In the genomic region with DNA sequence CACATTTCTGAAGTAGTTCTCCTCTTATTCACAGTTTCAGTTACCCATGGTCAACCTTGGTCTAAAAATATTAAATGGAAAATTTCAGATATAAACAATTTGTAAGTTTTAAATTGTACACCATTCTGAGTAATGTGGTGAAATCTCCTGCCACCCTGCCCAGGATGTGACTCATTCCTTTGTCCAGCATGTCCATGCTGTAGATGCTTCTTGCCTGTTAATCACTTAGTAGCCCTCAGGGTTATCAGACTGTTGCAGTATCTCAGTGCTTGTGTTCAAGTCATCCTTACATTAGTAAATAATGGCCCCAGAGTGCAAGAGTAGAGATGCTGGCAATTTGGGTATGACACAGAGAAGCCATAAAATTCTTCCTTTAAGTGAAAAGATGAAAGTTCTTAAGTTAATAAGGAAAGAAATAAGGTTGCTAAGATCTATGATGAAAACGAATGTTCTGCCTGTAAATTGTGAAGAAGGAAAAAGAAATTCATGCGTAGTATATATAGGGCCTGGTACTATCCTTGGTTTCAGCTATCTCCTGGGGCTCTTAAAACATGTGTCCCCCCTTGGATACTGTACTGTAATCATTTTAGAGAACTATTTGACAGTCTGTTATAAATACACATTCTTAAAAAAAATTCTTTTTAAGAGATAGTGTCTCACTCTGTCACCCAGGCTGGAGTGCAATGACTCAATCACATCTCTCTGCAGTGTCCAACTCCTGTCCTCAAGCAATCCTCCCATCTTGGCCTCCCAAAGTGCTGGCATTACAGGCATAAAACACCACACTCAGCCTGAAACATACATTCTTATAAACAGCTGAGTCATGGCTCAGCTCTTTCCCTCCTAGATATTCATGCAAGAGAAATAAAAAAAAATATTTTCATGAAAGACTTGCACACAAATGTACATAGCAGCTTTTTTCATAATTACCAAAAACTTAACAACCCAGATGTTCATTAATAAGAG, we compare ENCODE assay signal across 14 cellular contexts. TPM values are rescaled to one million over a fixed set of nuclear protein-coding genes. Genes with fewer than 3 reads are reported as not detected.
DNase-seq lines count a peak whose midpoint lies in the region; ATAC-seq lines count a peak whose summit lies in the region.
"Had no signal": no experiment of that assay in that cellular context is flagged by ENCODE, and none has a peak within 500 bp of the region (broad histone marks: within the 10 kb centered on the region; RNA-seq: fewer than 3 reads in every experiment).

No MANE protein-coding gene starts in this region.

- ATAC-seq in GM21825 (IDR thresholded peaks at IDR 0.05; ENCODE audit: unreplicated experiment), result no peak
- no peak for ATAC-seq in GM21528 (IDR thresholded peaks at IDR 0.05; ENCODE audit: low FRiP score, unreplicated experiment)
- no peak for ATAC-seq in HG03025 (IDR thresholded peaks at IDR 0.05; ENCODE audit: low FRiP score, unreplicated experiment)
- ATAC-seq: heart right ventricle had no signal

- DNase-seq in AG08396 (ENCODE audit: low spot score) (peak; percentile 73), LHCN-M2 (ENCODE audit: low read depth) (peak; percentile 94), amniotic stem cell (lab: John Stamatoyannopoulos, UW) (peak; percentile 71), islet precursor cell (peak; percentile 65), NCI-H1092 treated with DMSO at 0.1 percent for 48 hours (lab: John Stamatoyannopoulos, UW) (no peak)
- DNase-seq: activated CD4-positive, alpha-beta T cell treated with anti-CD3 and anti-CD28 coated beads, Interleukin-2, amount 50 U/mL, for 48 hours; amygdala; heart right ventricle; NCI-H1417 treated with DMSO at 0.1 percent for 48 hours had no signal

RNA-seq across cellular contexts. Expression of a gene that starts 31.3 kb away (rescaled TPM):
- total RNA-seq in LHCN-M2 (2014; rRNA removed), result not detected in 2 replicates
- not detected for polyA plus RNA-seq in LHCN-M2 (2012)
- total RNA-seq: heart right ventricle, mucosa of gallbladder had no signal
- polyA plus RNA-seq: CD14-positive monocyte, heart right ventricle had no signal
